In the genomic region with DNA sequence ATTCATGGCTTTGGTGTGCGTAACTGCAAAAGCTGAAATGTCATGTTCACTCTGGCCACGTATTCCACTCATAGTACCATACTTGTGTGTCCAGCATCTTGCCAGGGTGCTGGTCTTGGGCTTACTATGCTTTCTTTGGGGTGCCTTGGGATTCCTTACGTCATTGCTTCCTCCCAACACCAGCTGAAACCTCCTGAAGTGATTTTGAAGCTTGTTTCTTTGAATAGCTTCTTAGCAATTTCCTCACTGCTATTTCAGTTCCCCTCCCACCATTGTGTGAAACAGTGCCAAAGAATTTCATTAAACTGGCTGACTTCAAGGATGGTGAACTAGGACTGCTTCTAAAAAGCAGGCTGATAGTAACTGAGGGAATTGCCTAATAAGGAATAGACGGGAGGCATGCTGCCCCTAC, we compare ENCODE assay signal across 10 cellular contexts. TPM values are rescaled to one million over a fixed set of nuclear protein-coding genes. Genes with fewer than 3 reads are reported as not detected.
DNase-seq lines count a peak whose midpoint lies in the region; ATAC-seq, FAIRE-seq and TF ChIP-seq lines count a peak whose summit lies in the region.
"Had no signal": no experiment of that assay in that cellular context is flagged by ENCODE, and none has a peak within 500 bp of the region (broad histone marks: within the 10 kb centered on the region; RNA-seq: fewer than 3 reads in every experiment).

No MANE protein-coding gene starts in this region.

- no peak overlapping the region for H3K9ac ChIP-seq in IMR-90 (ENCODE audit: low read depth, low read length)
- H3K9ac ChIP-seq in GM12878 (ENCODE audit: control insufficient read depth, insufficient read depth, low read length): peak overlapping the region; percentile 41

- peak overlapping the region; percentile 45; the same call in 1 of the 2 replicates for H3K14ac ChIP-seq in IMR-90 (replicated peaks; ENCODE audit: low read depth, low read length)

- H3K79me1 ChIP-seq in IMR-90 (ENCODE audit: low read depth in 1 of 2, low read length in 2 of 2): no peaks in the 10 kb centered on the region

- H3K56ac ChIP-seq in IMR-90 (ENCODE audit: extremely low read depth, insufficient read depth, low read length): no peak overlapping the region

- dilution Hi-C loops in IMR-90 (cut with HindIII; ENCODE audit: low sequenced_read_pairs, unreplicated experiment): no loop called here

- peak overlapping the region; percentile 7 for H2BK5ac ChIP-seq in IMR-90 (ENCODE audit: low read depth, low read length, poor library complexity, severe bottlenecking)

- no peaks in the 10 kb centered on the region for H3K27me3 ChIP-seq in IMR-90 (ENCODE audit: control insufficient read depth, insufficient read depth, low read length)
- H3K27me3 ChIP-seq in GM12878 (replicated peaks in 1 of 2; ENCODE audit: control insufficient read depth in 2 of 2, insufficient read depth in 2 of 2, low read length in 1 of 2): no peaks in the 10 kb centered on the region
- no peaks in the 10 kb centered on the region for H3K27me3 ChIP-seq in left lung
- H3K27me3 ChIP-seq in stomach: no peaks in the 10 kb centered on the region

- ATAC-seq in IMR-90 (ENCODE audit: low read depth) (peak; percentile 50), GM12878 (peak; percentile 31), left lung (peak; percentile 70)

- peak overlapping the region; percentile 55; the same call in 1 of the 2 replicates for H4K91ac ChIP-seq in IMR-90 (ENCODE audit: insufficient read depth, low read depth, low read length)

- SMC1A ChIA-PET in GM12878 (lab: Charles Lee; ENCODE audit: uncharacterized antibody, unreplicated experiment): interaction anchor here (1.0 to 27.8 kb wide), 6 partner anchors 9 to 99 kb away, joined by 3 to 795 read pairs (median 93); partner anchors contain the start of genes ENTPD1 and TCTN3

- H2BK20ac ChIP-seq in IMR-90 (ENCODE audit: low read depth, low read length): peak overlapping the region; percentile 28; the same call in 1 of the 2 replicates

- peak overlapping the region; percentile 43; the same call in 1 of the 3 replicates for H2BK15ac ChIP-seq in IMR-90 (ENCODE audit: low read depth, low read length)

- H4K20me1 ChIP-seq in IMR-90 (ENCODE audit: insufficient read depth, low read length) (no peaks in the 10 kb centered on the region), GM12878 (ENCODE audit: control insufficient read depth, insufficient read depth) (no peaks in the 10 kb centered on the region)

- H3K4ac ChIP-seq in IMR-90 (ENCODE audit: low read depth, low read length): peak overlapping the region; percentile 42

- WGBS in IMR-90 (ENCODE audit: extremely low coverage in 2 of 2, insufficient read length in 1 of 2), 2 experiments: no CpG with 5 or more reads among the region's 4 CpGs
- 24% methylated on average over 4 of the region's 4 CpGs for WGBS in GM12878 (ENCODE audit: insufficient coverage, insufficient replicate concordance, low lambda C conversion rate, missing lambda C conversion rate)
- 57 to 76% (median 70%) methylated on average over 4 of the region's 4 CpGs for WGBS in stomach, 5 donors

- no peak for TF ChIP-seq CTCF in IMR-90 (conservative IDR thresholded peaks at IDR 0.05; ENCODE audit: low read depth, low read length)
- no peak for TF ChIP-seq CTCF in GM12878 (IDR thresholded peaks at IDR 0.05 in 2 of 3, conservative IDR thresholded peaks at IDR 0.05 in 1 of 3; ENCODE audit: control insufficient read depth in 2 of 3, extremely low read depth in 1 of 3, insufficient read depth in 1 of 3, low read depth in 3 of 3, low read length in 3 of 3)
- TF ChIP-seq CTCF in left lung (IDR thresholded peaks at IDR 0.05): no peak
- TF ChIP-seq CTCF in stomach (IDR thresholded peaks at IDR 0.05): no peak

- in situ Hi-C loops in IMR-90 (cut with MboI; ENCODE audit: low sequenced_read_pairs) (no loop called here), GM12878 (cut with MboI) (loop anchor here (5.0 kb wide), 1 partner anchor 39 kb away; no protein-coding TSS in a partner anchor), ACHN (cut with HindIII; ENCODE audit: low pct_ligation_motif_present, low pct_unique_long_range_greater_than_20kb, low sequenced_read_pairs) (no loop called here)

- H2BK120ac ChIP-seq in IMR-90 (ENCODE audit: low read depth, low read length): peak overlapping the region; percentile 55

- H3K9me1 ChIP-seq in IMR-90 (ENCODE audit: insufficient read depth, low read length): no peaks in the 10 kb centered on the region

- H3K23ac ChIP-seq in IMR-90 (ENCODE audit: low read depth, low read length): no peak overlapping the region; the same call in 1 of the 2 replicates

- H2AFZ ChIP-seq in IMR-90 (replicated peaks; ENCODE audit: low read length, poor library complexity) (peak overlapping the region; percentile 15), GM12878 (ENCODE audit: control insufficient read depth, low read depth, low read length) (no peak overlapping the region)

- peak; percentile 72 for DNase-seq in IMR-90
- peak; percentile 77 for DNase-seq in GM12878 (ENCODE audit: low read depth, low spot score)
- no peak for DNase-seq in left lung
- DNase-seq in stomach: no peak
- DNase-seq in urothelium cell line (ENCODE audit: low spot score): no peak
- no peak for DNase-seq in cerebellar nuclear complex (lab: John Stamatoyannopoulos, UW)
- no peak for DNase-seq in ACHN
- DNase-seq in NCI-H187 treated with DMSO at 0.1 percent for 48 hours (lab: John Stamatoyannopoulos, UW): no peak
- DNase-seq: NCI-H526 treated with DMSO at 0.1 percent for 48 hours; stimulated activated CD4-positive, alpha-beta T cell treated with anti-CD3 and anti-CD28 coated beads, Interleukin-2, amount 100 ng/mL, for 48 hours had no signal

- intact Hi-C loops in IMR-90 (cut with micrococcal nuclease): no loop called here
- intact Hi-C loops in GM12878 (cut with micrococcal nuclease; ENCODE audit: unreplicated experiment): loop anchor here (1.0 kb wide), 2 partner anchors 10 to 35 kb away; no protein-coding TSS in a partner anchor
- intact Hi-C loops in left lung (cut with DNase I): no loop called here
- intact Hi-C loops in stomach (cut with DNase I; ENCODE audit: low total_unique reads): no loop called here

- H3K4me2 ChIP-seq in IMR-90 (ENCODE audit: low read depth, low read length): no peak overlapping the region
- peak overlapping the region; percentile 76 for H3K4me2 ChIP-seq in GM12878 (ENCODE audit: control insufficient read depth, insufficient read depth)

- RAD21 ChIA-PET in GM12878 (lab: Charles Lee; ENCODE audit: unreplicated experiment): interaction anchor here (1.0 to 9.6 kb wide), 8 partner anchors 9 to 99 kb away, joined by 3 to 141 read pairs (median 73); partner anchors contain the start of genes ENTPD1 and TCTN3

- H3K79me2 ChIP-seq in GM12878 (ENCODE audit: control insufficient read depth, insufficient read depth, low read length): peaks cover 98% of the 10 kb centered on the region

- POLR2A ChIA-PET in IMR-90 (lab: Charles Lee; ENCODE audit: unreplicated experiment): no interaction called here
- POLR2A ChIA-PET in GM12878 (lab: Charles Lee): interaction anchor here (1.0 to 18.6 kb wide), 7 partner anchors 9 to 99 kb away, joined by 3 to 451 read pairs (median 12); partner anchors contain the start of genes ENTPD1 and TCTN3

- FAIRE-seq in GM12878 (lab: Jason Lieb, UNC) (no peak), urothelium cell line (lab: Jason Lieb, UNC) (no peak)

- no TSS peak for BruUV-seq in IMR-90 (replicated peaks; lab: Mats Ljungman, UMichigan)
- no TSS peak for BruUV-seq in GM12878 (replicated peaks; lab: Mats Ljungman, UMichigan)

- H3K9me3 ChIP-seq in IMR-90 (ENCODE audit: control insufficient read depth, insufficient read depth, low read length) (no peaks in the 10 kb centered on the region), GM12878 (replicated peaks; ENCODE audit: control insufficient read depth, insufficient read depth, low read length) (no peaks in the 10 kb centered on the region; the same call in 2 of the 3 replicates), left lung (no peaks in the 10 kb centered on the region), stomach (no peaks in the 10 kb centered on the region)

- peak overlapping the region; percentile 57; the same call in 1 of the 2 replicates for H2AK5ac ChIP-seq in IMR-90 (ENCODE audit: low read depth, low read length)

- TF ChIP-seq RAD21 in IMR-90 (IDR thresholded peaks at IDR 0.05; ENCODE audit: low read length) (no peak), GM12878 (IDR thresholded peaks at IDR 0.05; ENCODE audit: insufficient read depth, low read depth, low read length) (0 out of 2 replicates have a peak, but pooled peaks have one; percentile 4)

- no peak overlapping the region for H3K4me3 ChIP-seq in IMR-90 (ENCODE audit: insufficient read depth, low read depth, low read length)
- H3K4me3 ChIP-seq in GM12878: peak overlapping the region; percentile 18; the same call in 1 of the 2 replicates
- H3K4me3 ChIP-seq in left lung: no peak overlapping the region
- no peak overlapping the region for H3K4me3 ChIP-seq in stomach

- H3K4me1 ChIP-seq in IMR-90 (ENCODE audit: control insufficient read depth, insufficient read depth, low read length) (peaks cover 3% of the 10 kb centered on the region; the same call in 1 of the 2 replicates), GM12878 (ENCODE audit: control insufficient read depth, insufficient read depth, low read length) (peaks cover 64% of the 10 kb centered on the region), left lung (peaks cover 14 to 40% of the 10 kb centered on the region in 2 donors), stomach (peaks cover 0 to 39% (median 10%) of the 10 kb centered on the region in 4 donors)

- H3K18ac ChIP-seq in IMR-90 (ENCODE audit: low read depth, low read length): peak overlapping the region; percentile 55

- no peak overlapping the region for H2AK9ac ChIP-seq in IMR-90 (replicated peaks; ENCODE audit: low read depth, low read length, poor library complexity)

- H3K27ac ChIP-seq in IMR-90 (ENCODE audit: insufficient read depth, low read length): peak overlapping the region; percentile 89; the same call in 1 of the 2 replicates
- peak overlapping the region; percentile 93 for H3K27ac ChIP-seq in GM12878 (ENCODE audit: control insufficient read depth, insufficient read depth)
- peak overlapping the region; percentile 71 to 85 for H3K27ac ChIP-seq in left lung
- peak overlapping the region in 4 of 5 donors; percentile 48 to 74 (median 59) for H3K27ac ChIP-seq in stomach

- CTCF ChIA-PET in IMR-90 (lab: Yijun Ruan, JAX) (interaction anchor here (0.6 kb wide), 1 partner anchor 99 kb away, joined by 5 read pairs; no protein-coding TSS in a partner anchor), GM12878 (lab: Yijun Ruan, JAX) (interaction anchor here (0.7 to 3.9 kb wide), 8 partner anchors 9 to 99 kb away, joined by 3 to 28 read pairs (median 8); partner anchors contain the start of gene TCTN3)

- TF ChIP-seq EP300 in GM12878 (IDR thresholded peaks at IDR 0.05; ENCODE audit: borderline replicate concordance in 1 of 2, control insufficient read depth in 1 of 2, low read depth in 2 of 2, low read length in 2 of 2) (peak; percentile 54; a peak in 1 of 4 replicates), stomach (IDR thresholded peaks at IDR 0.05) (no peak)

- TF ChIP-seq POLR2A in IMR-90 (IDR thresholded peaks at IDR 0.05; ENCODE audit: low read depth, low read length) (no peak), GM12878 (IDR thresholded peaks at IDR 0.05; ENCODE audit: low read depth, low read length) (no peak), stomach (IDR thresholded peaks at IDR 0.05) (no peak)

- H4K5ac ChIP-seq in IMR-90 (ENCODE audit: low read depth, low read length): peak overlapping the region; percentile 18; the same call in 1 of the 2 replicates

- H3K36me3 ChIP-seq in IMR-90 (ENCODE audit: control insufficient read depth, insufficient read depth, low read length) (no peaks in the 10 kb centered on the region), GM12878 (ENCODE audit: control insufficient read depth in 2 of 2, insufficient read depth in 2 of 2, low read length in 1 of 2) (peaks cover 5 to 6% of the 10 kb centered on the region in 2 experiments), left lung (no peaks in the 10 kb centered on the region), stomach (no peaks in the 10 kb centered on the region)

- H4K8ac ChIP-seq in IMR-90 (ENCODE audit: low read depth in 2 of 2, low read length in 2 of 2): peak overlapping the region; percentile 35 to 77

RNA-seq across cellular contexts. Expression of gene ENTPD1, which starts 36.9 kb away (rescaled TPM):
- total RNA-seq in IMR-90 (2012; rRNA removed): under 0.01 TPM in 1 of 2 replicates, not detected in the other
- polyA plus RNA-seq in IMR-90 (2012; rRNA removed): not detected in 2 replicates
- polyA plus RNA-seq in IMR-90 (2012; cell fraction: cytosol; rRNA removed): not detected in 2 replicates
- 0.09 TPM in 1 of 2 replicates, not detected in the other for polyA plus RNA-seq in IMR-90 (2012; cell fraction: nucleus; rRNA removed; ENCODE audit: low replicate concordance)
- 1,304 and 1,321 TPM in 2 replicates for total RNA-seq in GM12878 (2013; cell fraction: nucleolus; rRNA removed)
- 174 and 207 TPM in 2 replicates for total RNA-seq in GM12878 (2014; rRNA removed)
- 211 and 225 TPM in 2 replicates for total RNA-seq in GM12878 (2014; rRNA removed; fragmentation: Illumina TruSeq; extraction: Trizol)
- 191 and 192 TPM in 2 replicates for total RNA-seq in GM12878 (2021)
- 134 TPM for polyA plus RNA-seq in GM12878 (2011; ENCODE audit: low read depth)
- 413 and 501 TPM in 2 replicates for polyA plus RNA-seq in GM12878 (2011; rRNA removed)
- polyA plus RNA-seq in GM12878 (2011; cell fraction: cytosol; rRNA removed): 240 and 247 TPM in 2 replicates
- polyA plus RNA-seq in GM12878 (2011; cell fraction: nucleus; rRNA removed): 347 and 487 TPM in 2 replicates
- 141 and 153 TPM in 2 replicates for polyA plus RNA-seq in GM12878 (2012)
- polyA plus RNA-seq in GM12878 (2014; fragmentation: Illumina TruSeq; extraction: Trizol): 267 and 329 TPM in 2 replicates
- 100 to 1,000 TPM; 110 to 113 TPM for polyA plus RNA-seq in GM12878 (2014; fragmentation: Nextera tagmentation; extraction: Ambion mirVana)
- polyA plus RNA-seq in GM12878 (2014; rRNA removed): 126 and 147 TPM in 2 replicates
- 100 to 1,000 TPM; 129 to 137 TPM for polyA plus RNA-seq in GM12878 (2016; fragmentation: Nextera tagmentation; extraction: Ambion mirVana)
- 467 and 533 TPM in 2 replicates for polyA minus RNA-seq in GM12878 (2011; rRNA and poly(A)+ RNA removed)
- 132 and 154 TPM in 2 replicates for polyA minus RNA-seq in GM12878 (2011; cell fraction: cytosol; rRNA and poly(A)+ RNA removed)
- 363 and 434 TPM in 2 replicates for polyA minus RNA-seq in GM12878 (2011; cell fraction: nucleus; rRNA and poly(A)+ RNA removed)
- total RNA-seq in left lung: 10 to 100 TPM; 31.4 to 37.6 TPM
- total RNA-seq in stomach: 10 to 100 TPM in 4 of 5 donors, 1 to 10 TPM in 1; 4.5 to 56.7 (median 14.0) TPM
- polyA plus RNA-seq in stomach: 1 to 10 TPM; 3.7 to 6.0 (median 3.8) TPM

Comparison
In these comparisons a context has a peak if more than half of its experiments do, and no peak if none do; other contexts are left out.
1. DNase-seq: peak in IMR-90 (single experiment) and GM12878 (single experiment); none in left lung (0 of 2), stomach (single experiment), urothelium cell line (single experiment), cerebellar nuclear complex (0 of 2), ACHN (single experiment) and NCI-H187 treated with DMSO at 0.1 percent for 48 hours (single experiment).
2. Peak in every context shown above with its lines, with median percentiles within 50 percentile points of each other: ATAC-seq and H3K27ac ChIP-seq.